29 cellular contexts compared by ENCODE assay signal in genomic region chr7:68456469-68456868, GRCh38.
"Had no signal": no experiment of that assay in that cellular context is flagged by ENCODE, and none has a peak within 500 bp of the region (broad histone marks: within the 10 kb centered on the region; RNA-seq: fewer than 3 reads in every experiment).

No MANE protein-coding gene starts in this region.

- ATAC-seq: stimulated activated effector memory CD8-positive, alpha-beta T cell treated with anti-CD3 and anti-CD28 coated beads, Interleukin-12 subunit alpha, Interleukin-12 subunit beta, amount 100 ng/mL, for 72 hours; stimulated activated memory B cell treated with anti-CD40 and anti-IgM and Interleukin-4, amounts not matched to agents 10 μg/mL and 1 μg/mL and 100 μg/mL, for 72 hours; stimulated activated naive B cell treated with anti-CD40 and anti-IgM and Interleukin-4, amounts not matched to agents 10 μg/mL and 1 μg/mL and 100 μg/mL, for 72 hours; stimulated activated naive CD8-positive, alpha-beta T cell treated with anti-CD3 and anti-CD28 coated beads, Interleukin-15, amount 100 ng/mL, for 72 hours; stimulated activated naive CD8-positive, alpha-beta T cell treated with anti-CD3 and anti-CD28 coated beads, Interleukin-15, Interleukin-2, amounts not matched to agents 100 U/mL and 50 U/mL, for 24 hours; upper lobe of right lung had no signal

- H3K36me3 Mint-ChIP-seq: stimulated activated effector memory CD8-positive, alpha-beta T cell treated with anti-CD3 and anti-CD28 coated beads, Interleukin-12 subunit alpha, Interleukin-12 subunit beta, amount 100 ng/mL, for 72 hours; stimulated activated memory B cell treated with anti-CD40 and anti-IgM and Interleukin-4, amounts not matched to agents 10 μg/mL and 1 μg/mL and 100 μg/mL, for 72 hours; type B pancreatic cell had no signal

- H3K27me3 ChIP-seq: stomach, testis, thyroid gland, tibial nerve, transverse colon, upper lobe of left lung, upper lobe of right lung, uterus, vagina had no signal

- H3K27ac ChIP-seq: stomach, suprapubic skin, testis, thoracic aorta, thyroid gland, tibial artery, tibial nerve, transverse colon, upper lobe of left lung, upper lobe of right lung, uterus, vagina had no signal

- DNase-seq: stimulated activated CD4-positive, alpha-beta T cell treated with anti-CD3 and anti-CD28 coated beads, Interleukin-2, amount 100 ng/mL, for 48 hours; stimulated activated CD4-positive, alpha-beta T cell treated with anti-CD3 and anti-CD28 coated beads, Interleukin-4, amount 100 ng/mL, for 1 hour; stimulated activated CD4-positive, alpha-beta T cell treated with anti-CD3 and anti-CD28 coated beads, Interleukin-4, amount 100 ng/mL, for 24 hours; stimulated activated CD4-positive, alpha-beta T cell treated with anti-CD3 and anti-CD28 coated beads, Interleukin-4, amount 100 ng/mL, for 4 hours; stimulated activated CD8-positive, alpha-beta memory T cell treated with anti-CD3 and anti-CD28 coated beads, Interleukin-4, amount 100 ng/mL, for 48 hours; stimulated activated naive B cell treated with anti-CD40 and anti-IgM and Interleukin-4, amounts not matched to agents 10 μg/mL and 1 μg/mL and 100 μg/mL, for 72 hours; stimulated activated naive CD4-positive, alpha-beta T cell; stimulated activated naive CD4-positive, alpha-beta T cell treated with Interleukin-2 at 50 U/mL for 16 hours; stimulated activated naive CD8-positive, alpha-beta T cell treated with anti-CD3 and anti-CD28 coated beads, Interleukin-15, amount 100 ng/mL, for 72 hours; stimulated activated naive CD8-positive, alpha-beta T cell treated with anti-CD3 and anti-CD28 coated beads, Interleukin-15, Interleukin-2, amounts not matched to agents 100 U/mL and 50 U/mL, for 24 hours; stomach; substantia nigra; testis; thyroid gland; tibial artery; transverse colon; trophoblast cell; upper lobe of left lung; upper lobe of right lung; uterus had no signal

- H3K4me1 Mint-ChIP-seq: stimulated activated effector memory CD8-positive, alpha-beta T cell treated with anti-CD3 and anti-CD28 coated beads, Interleukin-12 subunit alpha, Interleukin-12 subunit beta, amount 100 ng/mL, for 72 hours; stimulated activated memory B cell treated with anti-CD40 and anti-IgM and Interleukin-4, amounts not matched to agents 10 μg/mL and 1 μg/mL and 100 μg/mL, for 72 hours; stimulated activated naive B cell treated with anti-CD40 and anti-IgM and Interleukin-4, amounts not matched to agents 10 μg/mL and 1 μg/mL and 100 μg/mL, for 72 hours; stimulated activated naive CD8-positive, alpha-beta T cell treated with anti-CD3 and anti-CD28 coated beads, Interleukin-15, amount 100 ng/mL, for 72 hours had no signal

- H3K36me3 ChIP-seq: stomach, suprapubic skin, thoracic aorta, thyroid gland, tibial artery, tibial nerve, transverse colon, upper lobe of left lung, upper lobe of right lung, uterus, vagina had no signal

- H3K9me3 ChIP-seq: suprapubic skin, testis, thoracic aorta, thyroid gland, tibial artery, upper lobe of right lung, uterus, vagina had no signal

- H3K27ac Mint-ChIP-seq: stimulated activated effector memory CD8-positive, alpha-beta T cell treated with anti-CD3 and anti-CD28 coated beads, Interleukin-12 subunit alpha, Interleukin-12 subunit beta, amount 100 ng/mL, for 72 hours; stimulated activated memory B cell treated with anti-CD40 and anti-IgM and Interleukin-4, amounts not matched to agents 10 μg/mL and 1 μg/mL and 100 μg/mL, for 72 hours; stimulated activated naive B cell treated with anti-CD40 and anti-IgM and Interleukin-4, amounts not matched to agents 10 μg/mL and 1 μg/mL and 100 μg/mL, for 72 hours; stimulated activated naive CD8-positive, alpha-beta T cell treated with anti-CD3 and anti-CD28 coated beads, Interleukin-15, amount 100 ng/mL, for 72 hours; stimulated activated naive CD8-positive, alpha-beta T cell treated with anti-CD3 and anti-CD28 coated beads, Interleukin-15, Interleukin-2, amounts not matched to agents 100 ng/mL and 50 ng/mL, for 24 hours; type B pancreatic cell had no signal

- H3K27me3 Mint-ChIP-seq: stimulated activated memory B cell treated with anti-CD40 and anti-IgM and Interleukin-4, amounts not matched to agents 10 μg/mL and 1 μg/mL and 100 μg/mL, for 72 hours; stimulated activated naive B cell treated with anti-CD40 and anti-IgM and Interleukin-4, amounts not matched to agents 10 μg/mL and 1 μg/mL and 100 μg/mL, for 72 hours; stimulated activated naive CD8-positive, alpha-beta T cell treated with anti-CD3 and anti-CD28 coated beads, Interleukin-15, amount 100 ng/mL, for 72 hours; stimulated activated naive CD8-positive, alpha-beta T cell treated with anti-CD3 and anti-CD28 coated beads, Interleukin-15, Interleukin-2, amounts not matched to agents 100 ng/mL and 50 ng/mL, for 24 hours had no signal

- FAIRE-seq: urothelium cell line had no signal

- H3K4me1 ChIP-seq: stomach, suprapubic skin, testis, thyroid gland, tibial artery, transverse colon, upper lobe of left lung, upper lobe of right lung, uterus, vagina had no signal

- H3K4me3 Mint-ChIP-seq: stimulated activated effector memory CD8-positive, alpha-beta T cell treated with anti-CD3 and anti-CD28 coated beads, Interleukin-12 subunit alpha, Interleukin-12 subunit beta, amount 100 ng/mL, for 72 hours; stimulated activated memory B cell treated with anti-CD40 and anti-IgM and Interleukin-4, amounts not matched to agents 10 μg/mL and 1 μg/mL and 100 μg/mL, for 72 hours; stimulated activated naive B cell treated with anti-CD40 and anti-IgM and Interleukin-4, amounts not matched to agents 10 μg/mL and 1 μg/mL and 100 μg/mL, for 72 hours; stimulated activated naive CD8-positive, alpha-beta T cell treated with anti-CD3 and anti-CD28 coated beads, Interleukin-15, amount 100 ng/mL, for 72 hours; stimulated activated naive CD8-positive, alpha-beta T cell treated with anti-CD3 and anti-CD28 coated beads, Interleukin-15, Interleukin-2, amounts not matched to agents 100 ng/mL and 50 ng/mL, for 24 hours; type B pancreatic cell had no signal

- H3K4me3 ChIP-seq: stomach, suprapubic skin, testis, thoracic aorta, thyroid gland, tibial artery, tibial nerve, transverse colon, upper lobe of left lung, upper lobe of right lung, uterus, vagina had no signal
